In the genomic region with DNA sequence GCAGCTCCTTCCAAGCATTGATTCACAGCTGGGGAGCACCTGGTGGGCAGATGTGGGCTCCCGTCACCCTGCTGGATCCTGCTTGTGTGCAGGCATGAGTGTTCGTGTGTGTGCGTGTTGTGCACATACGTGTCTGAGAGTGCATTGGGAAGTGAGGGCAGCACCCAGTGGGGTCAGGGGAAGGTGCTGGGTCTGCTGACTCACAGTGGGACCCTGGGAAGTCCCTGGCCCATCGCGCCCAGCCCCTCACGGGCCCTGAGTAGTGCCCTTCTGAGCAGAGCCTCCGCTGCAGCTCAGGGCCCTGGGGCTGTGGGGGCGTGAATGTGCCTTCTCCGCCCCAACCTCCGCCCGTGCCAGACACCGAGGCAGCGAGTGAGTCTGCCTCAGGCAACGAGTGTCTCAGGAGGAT, we compare ENCODE assay signal across 22 cellular contexts. TPM values are rescaled to one million over a fixed set of nuclear protein-coding genes. Genes with fewer than 3 reads are reported as not detected.
DNase-seq lines count a peak whose midpoint lies in the region; ATAC-seq, FAIRE-seq and TF ChIP-seq lines count a peak whose summit lies in the region.
"Had no signal": no experiment of that assay in that cellular context is flagged by ENCODE, and none has a peak within 500 bp of the region (broad histone marks: within the 10 kb centered on the region; RNA-seq: fewer than 3 reads in every experiment).

No MANE protein-coding gene starts in this region.

- CTCF ChIA-PET in HepG2 (lab: Yijun Ruan, JAX; ENCODE audit: low intra/inter-chr PET ratio, low total read pairs): no interaction called here

- TF ChIP-seq CTCF in HepG2 (CRISPR knock-in tag; IDR thresholded peaks at IDR 0.05) (no peak), right lobe of liver (IDR thresholded peaks at IDR 0.05) (no peak)

- DNase-seq in HepG2 (ENCODE audit: low spot score): no peak
- DNase-seq in right lobe of liver: no peak
- peak; percentile 87 for DNase-seq in NCI-H69 (lab: John Stamatoyannopoulos, UW)
- no peak for DNase-seq in activated T-cell treated with anti-CD3 and anti-CD28 coated beads, Interleukin-2, amount 50 U/mL, for 48 hours
- DNase-seq in cerebellum (ENCODE audit: low spot score): no peak
- DNase-seq in T-helper 17 cell: no peak
- DNase-seq in NCI-H187 treated with DMSO at 0.1 percent for 48 hours (lab: John Stamatoyannopoulos, UW): no peak
- DNase-seq: activated CD4-positive, alpha-beta T cell treated with anti-CD3 and anti-CD28 coated beads, Interleukin-2, amount 50 U/mL, for 4 hours; CD8-positive, alpha-beta T cell; effector memory CD8-positive, alpha-beta T cell; EL; KBM-7; mucosa of descending colon; NCI-H1092 treated with DMSO at 0.1 percent for 48 hours; NCI-H446; occipital lobe; stimulated activated naive CD4-positive, alpha-beta T cell; upper lobe of right lung had no signal

- H3K4me1 ChIP-seq in HepG2 (ENCODE audit: insufficient read depth, low read length) (peaks cover 10% of the 10 kb centered on the region), right lobe of liver (no peaks in the 10 kb centered on the region)
- H3K4me1 ChIP-seq: upper lobe of right lung had no signal

- H3K27ac ChIP-seq in HepG2 (ENCODE audit: extremely low read length, insufficient read depth, low read length): no peak overlapping the region
- H3K27ac ChIP-seq in right lobe of liver: no peak overlapping the region
- H3K27ac ChIP-seq: hepatocyte, upper lobe of right lung had no signal

- no peaks in the 10 kb centered on the region for H3K79me2 ChIP-seq in HepG2 (ENCODE audit: insufficient read depth, low read length)
- H3K79me2 ChIP-seq: hepatocyte had no signal

- H3K4me3 ChIP-seq in HepG2 (replicated peaks in 1 of 3; ENCODE audit: insufficient read depth in 1 of 3, low read depth in 2 of 3, low read length in 3 of 3) (peak overlapping the region in 1 of 3 experiments; percentile 40; a peak in 1 of 6 replicates), right lobe of liver (no peak overlapping the region)
- H3K4me3 ChIP-seq: hepatocyte, mucosa of descending colon, smooth muscle cell, upper lobe of right lung had no signal

- no peak for TF ChIP-seq POLR2A in HepG2 (IDR thresholded peaks at IDR 0.05; ENCODE audit: insufficient read depth in 1 of 2, low read depth in 2 of 2, low read length in 2 of 2)
- TF ChIP-seq POLR2A in right lobe of liver (IDR thresholded peaks at IDR 0.05): no peak

- H3K4me1 Mint-ChIP-seq in T-helper 17 cell: no peaks in the 10 kb centered on the region

- H3K27me3 Mint-ChIP-seq in T-helper 17 cell: peaks cover 6% of the 10 kb centered on the region

- TF ChIP-seq EP300 in HepG2 (IDR thresholded peaks at IDR 0.05; ENCODE audit: low read depth in 2 of 2, low read length in 2 of 2) (no peak), HepG2 (CRISPR knock-in tag; IDR thresholded peaks at IDR 0.05; ENCODE audit: borderline replicate concordance) (no peak)

- H3K27me3 ChIP-seq in HepG2 (ENCODE audit: control insufficient read depth in 1 of 2, insufficient read depth in 2 of 2, low read length in 2 of 2) (peaks cover 8 to 18% of the 10 kb centered on the region in 2 experiments; a peak in 3 of 5 replicates), right lobe of liver (no peaks in the 10 kb centered on the region)
- H3K27me3 ChIP-seq: hepatocyte, upper lobe of right lung had no signal

- no peaks in the 10 kb centered on the region for H3K36me3 Mint-ChIP-seq in T-helper 17 cell (ENCODE audit: low read depth)
- H3K36me3 Mint-ChIP-seq: CD8-positive, alpha-beta T cell had no signal

- intact Hi-C loops in HepG2 (cut with micrococcal nuclease; ENCODE audit: unreplicated experiment) (no loop called here), right lobe of liver (cut with DNase I) (no loop called here)

- no peak overlapping the region for H2AFZ ChIP-seq in HepG2 (ENCODE audit: low read length)
- H2AFZ ChIP-seq: hepatocyte had no signal

- ATAC-seq in HepG2 (peak; percentile 21), right lobe of liver (no peak), GM21786 (IDR thresholded peaks at IDR 0.05; ENCODE audit: unreplicated experiment) (peak; percentile 49), T-helper 17 cell (no peak)
- ATAC-seq: CD8-positive, alpha-beta T cell; effector memory CD8-positive, alpha-beta T cell; mucosa of descending colon; upper lobe of right lung had no signal

- no peaks in the 10 kb centered on the region for H4K20me1 ChIP-seq in HepG2 (ENCODE audit: insufficient read depth, low read length)

- peak overlapping the region; percentile 43 for H3K4me2 ChIP-seq in HepG2 (ENCODE audit: low read depth, low read length)
- H3K4me2 ChIP-seq: hepatocyte, smooth muscle cell had no signal

- no peak overlapping the region for H3K9ac ChIP-seq in HepG2 (ENCODE audit: insufficient read depth, low read depth, low read length)

- H3K9me3 ChIP-seq in HepG2 (ENCODE audit: low read length): no peaks in the 10 kb centered on the region
- H3K9me3 ChIP-seq in right lobe of liver: no peaks in the 10 kb centered on the region
- no peaks in the 10 kb centered on the region for H3K9me3 ChIP-seq in T-helper 17 cell (ENCODE audit: control insufficient read depth, low read length, poor library complexity, severe bottlenecking)
- H3K9me3 ChIP-seq: mucosa of descending colon, upper lobe of right lung had no signal

- H3K27ac Mint-ChIP-seq in T-helper 17 cell: no peak overlapping the region
- H3K27ac Mint-ChIP-seq: CD8-positive, alpha-beta T cell; effector memory CD8-positive, alpha-beta T cell had no signal

- in situ Hi-C loops in HepG2 (cut with HindIII; ENCODE audit: extremely low pct_ligation_motif_present, low pct_unique_long_range_greater_than_20kb): no loop called here

- WGBS in HepG2 (ENCODE audit: low lambda C conversion rate): 60% methylated on average over 2 of the region's 15 CpGs
- WGBS in right lobe of liver (ENCODE audit: insufficient coverage, low coverage, low lambda C conversion rate, missing lambda C conversion rate): 100% methylated on average over 3 of the region's 15 CpGs

- no peak for TF ChIP-seq RAD21 in HepG2 (CRISPR knock-in tag; IDR thresholded peaks at IDR 0.05)

- POLR2A ChIA-PET in HepG2 (lab: Yijun Ruan, JAX): no interaction called here

- no peak overlapping the region for H3K4me3 Mint-ChIP-seq in T-helper 17 cell
- H3K4me3 Mint-ChIP-seq: CD8-positive, alpha-beta T cell; effector memory CD8-positive, alpha-beta T cell had no signal

- no TSS peak for BruUV-seq in HepG2 (replicated peaks; lab: Mats Ljungman, UMichigan)

- FAIRE-seq in HepG2 (lab: Jason Lieb, UNC): no peak

- H3K36me3 ChIP-seq in HepG2 (replicated peaks in 1 of 2; ENCODE audit: control insufficient read depth in 1 of 2, insufficient read depth in 2 of 2, low read length in 2 of 2) (no peaks in the 10 kb centered on the region), right lobe of liver (no peaks in the 10 kb centered on the region)
- H3K36me3 ChIP-seq: upper lobe of right lung had no signal

TF ChIP-seq in HepG2, 621 proteins besides CTCF, POLR2A, EP300 and RAD21:
- TF ChIP-seq DMTF1 (CRISPR knock-in tag; IDR thresholded peaks at IDR 0.05): no peak
- TF ChIP-seq ZNF768 (CRISPR knock-in tag; IDR thresholded peaks at IDR 0.05): peak; percentile 21; the same call in 1 of the 2 replicates
- peak; percentile 63; the same call in 1 of the 2 replicates for TF ChIP-seq HNRNPL (IDR thresholded peaks at IDR 0.05; ENCODE audit: low read depth, low read length)

RNA-seq across cellular contexts. Expression of gene WNT11, which starts 36.8 kb away (rescaled TPM):
- 0.66 TPM in 1 of 2 replicates, not detected in the other for total RNA-seq in HepG2 (2016; rRNA removed; fragmentation: Illumina TruSeq; extraction: Trizol)
- 0.51 TPM in 1 of 2 replicates, not detected in the other for total RNA-seq in HepG2 (2016; cell fraction: cytosol; rRNA removed; fragmentation: Illumina TruSeq; extraction: Trizol; ENCODE audit: low read depth)
- total RNA-seq in HepG2 (2016; cell fraction: insoluble cytoplasmic fraction; rRNA removed; fragmentation: Illumina TruSeq; extraction: Trizol): 0.18 and 0.71 TPM in 2 replicates
- total RNA-seq in HepG2 (2016; cell fraction: membrane; rRNA removed; fragmentation: Illumina TruSeq; extraction: Trizol): 0.21 and 0.25 TPM in 2 replicates
- total RNA-seq in HepG2 (2016; cell fraction: nucleus; rRNA removed; fragmentation: Illumina TruSeq; extraction: Trizol): 0.50 and 0.69 TPM in 2 replicates
- polyA plus RNA-seq in HepG2 (2011; rRNA removed): 0.34 and 0.42 TPM in 2 replicates
- 0.44 and 0.47 TPM in 2 replicates for polyA plus RNA-seq in HepG2 (2011; cell fraction: cytosol; rRNA removed)
- 0.74 and 1.2 TPM in 2 replicates for polyA plus RNA-seq in HepG2 (2011; cell fraction: nucleus; rRNA removed)
- 0.16 and 0.33 TPM in 2 replicates for polyA plus RNA-seq in HepG2 (2012)
- polyA plus RNA-seq in HepG2 (2016; cell fraction: cytosol; fragmentation: Illumina TruSeq; extraction: Trizol; ENCODE audit: low read depth): 0.09 and 0.11 TPM in 2 replicates
- polyA plus RNA-seq in HepG2 (2016; cell fraction: insoluble cytoplasmic fraction; fragmentation: Illumina TruSeq; extraction: Trizol; ENCODE audit: low read depth): 0.16 and 0.44 TPM in 2 replicates
- not detected in 2 replicates for polyA plus RNA-seq in HepG2 (2016; cell fraction: membrane; fragmentation: Illumina TruSeq; extraction: Trizol; ENCODE audit: low read depth)
- polyA plus RNA-seq in HepG2 (2016; cell fraction: nucleus; fragmentation: Illumina TruSeq; extraction: Trizol; ENCODE audit: insufficient read depth, low read depth): 0.95 and 1.1 TPM in 2 replicates
- 1.5 and 1.6 TPM in 2 replicates for polyA minus RNA-seq in HepG2 (2011; rRNA and poly(A)+ RNA removed; ENCODE audit: low replicate concordance)
- polyA minus RNA-seq in HepG2 (2011; cell fraction: cytosol; rRNA and poly(A)+ RNA removed): 1.7 TPM in 1 of 2 replicates, not detected in the other
- polyA minus RNA-seq in HepG2 (2011; cell fraction: nucleus; rRNA and poly(A)+ RNA removed): not detected in 2 replicates
- total RNA-seq in right lobe of liver: 10 to 100 TPM in 2 of 6 experiments, 1 to 10 TPM in 4; 2.8 to 13.1 (median 5.5) TPM
- total RNA-seq in cerebellum: 11.0 TPM
- total RNA-seq in T-helper 17 cell: 1 to 10 TPM in 1 of 2 donors, under 1 TPM in 1; 0.57 to 2.1 TPM
- total RNA-seq: H4 had no signal

Comparison
In these comparisons a context has a peak if more than half of its experiments do, and no peak if none do; other contexts are left out.
1. ATAC-seq: peak in HepG2 (single experiment) and GM21786 (single experiment); none in right lobe of liver (0 of 4) and T-helper 17 cell (single experiment).